Comparison of ENCODE assay signal across 12 cellular contexts in the genomic region with DNA sequence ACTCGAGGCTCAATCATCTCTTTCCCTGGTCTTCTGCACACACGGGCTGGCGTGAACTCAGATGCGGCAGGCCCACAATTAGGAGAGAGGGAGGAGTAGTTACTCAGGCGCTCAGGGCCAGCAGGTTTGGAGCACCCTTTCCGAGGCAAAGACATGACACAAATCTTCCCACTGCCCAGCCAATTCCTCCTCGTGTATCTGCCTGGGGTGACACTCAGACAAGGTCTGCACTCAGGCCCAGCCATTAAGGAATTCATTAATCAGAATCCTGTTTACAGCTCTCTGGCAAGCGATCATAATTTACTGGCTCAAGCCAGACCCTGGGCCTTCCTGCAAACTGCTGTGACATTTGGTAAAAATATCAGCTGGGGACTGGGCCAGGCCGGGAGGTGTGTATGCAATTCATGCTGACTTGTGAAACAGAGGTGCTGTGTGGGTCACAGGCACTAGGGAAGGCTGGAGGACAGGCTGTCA.
A peak's percentile ranks its signal among the peaks of the same experiment; 100 is the strongest.
DNase-seq lines count a peak whose midpoint lies in the region; ATAC-seq, FAIRE-seq and TF ChIP-seq lines count a peak whose summit lies in the region.
"Had no signal": no experiment of that assay in that cellular context is flagged by ENCODE, and none has a peak within 500 bp of the region (broad histone marks: within the 10 kb centered on the region; RNA-seq: fewer than 3 reads in every experiment).

No MANE protein-coding gene starts in this region.

- H3K4me1 ChIP-seq in K562 (replicated peaks in 1 of 2; ENCODE audit: control insufficient read depth in 2 of 2, insufficient read depth in 2 of 2, low read length in 2 of 2) (no peaks in the 10 kb centered on the region), hepatocyte (ENCODE audit: insufficient read depth) (peaks cover 12% of the 10 kb centered on the region)

- no peak for TF ChIP-seq POLR2A in K562 (conservative IDR thresholded peaks at IDR 0.05)

- no peak for TF ChIP-seq RAD21 in K562 (CRISPR knock-in tag; conservative IDR thresholded peaks at IDR 0.05 in 1 of 2, IDR thresholded peaks at IDR 0.05 in 1 of 2)

- CTCF ChIA-PET in K562 (lab: Yijun Ruan, JAX; ENCODE audit: low intra/inter-chr PET ratio): no interaction called here

- H3K79me2 ChIP-seq in K562 (ENCODE audit: control insufficient read depth, insufficient read depth, low read length) (no peaks in the 10 kb centered on the region), hepatocyte (no peaks in the 10 kb centered on the region)

- no peak overlapping the region for H3K4me3 ChIP-seq in K562
- H3K4me3 ChIP-seq in hepatocyte: no peak overlapping the region

- 15% methylated on average over 9 of the region's 9 CpGs for WGBS in K562 (ENCODE audit: insufficient coverage, low coverage, missing lambda C conversion rate)
- WGBS in hepatocyte (ENCODE audit: low lambda C conversion rate, missing lambda C conversion rate): 52% methylated on average over 9 of the region's 9 CpGs

- intact Hi-C loops in K562 (cut with micrococcal nuclease): no loop called here

- peak overlapping the region; percentile 95 for H3K27ac Mint-ChIP-seq in progenitor cell of endocrine pancreas
- H3K27ac Mint-ChIP-seq: activated T-helper 1 cell treated with anti-CD3 and anti-CD28 coated beads, Interleukin-12 subunit alpha, Interleukin-12 subunit beta, Interleukin-2, Interleukin-4 antibody, amounts not matched to agents 30 ng/mL and 10 ng/mL and 1 ng/mL, durations not matched to agents 14 hours and 24 hours and 36 hours had no signal

- POLR2A ChIA-PET in K562 (lab: Yijun Ruan, JAX): no interaction called here

- H3K9me2 ChIP-seq in hepatocyte (replicated peaks; ENCODE audit: insufficient read depth): no peaks in the 10 kb centered on the region

- H2AFZ ChIP-seq in K562 (ENCODE audit: low read depth, low read length) (no peak overlapping the region), hepatocyte (no peak overlapping the region)

- no peaks in the 10 kb centered on the region for H3K36me3 ChIP-seq in K562 (ENCODE audit: control insufficient read depth, insufficient read depth, low read length)
- H3K36me3 ChIP-seq in hepatocyte (replicated peaks; ENCODE audit: insufficient read depth, low read depth): no peaks in the 10 kb centered on the region

- no peak overlapping the region for H3K9ac ChIP-seq in K562 (ENCODE audit: insufficient read depth in 1 of 2, low read depth in 2 of 2, low read length in 2 of 2)

- H3K9me3 Mint-ChIP-seq in progenitor cell of endocrine pancreas (ENCODE audit: low read depth): no peaks in the 10 kb centered on the region
- H3K9me3 Mint-ChIP-seq: activated T-helper 1 cell treated with anti-CD3 and anti-CD28 coated beads, Interleukin-12 subunit alpha, Interleukin-12 subunit beta, Interleukin-2, Interleukin-4 antibody, amounts not matched to agents 30 ng/mL and 10 ng/mL and 1 ng/mL, durations not matched to agents 14 hours and 24 hours and 36 hours had no signal

- H3K27me3 Mint-ChIP-seq in progenitor cell of endocrine pancreas: peaks cover 44% of the 10 kb centered on the region

- H3K27ac ChIP-seq in K562 (ENCODE audit: extremely low read depth, low read depth, low read length) (no peak overlapping the region), hepatocyte (peak overlapping the region; percentile 31)
- H3K27ac ChIP-seq: VCaP had no signal

- H3K9me1 ChIP-seq in K562 (ENCODE audit: control insufficient read depth, insufficient read depth, low read length): no peaks in the 10 kb centered on the region

- H4K20me1 ChIP-seq in K562 (replicated peaks; ENCODE audit: control insufficient read depth, insufficient read depth, low read length) (0 out of 2 replicates have a peak, but pooled peaks cover 4% of the 10 kb centered on the region), hepatocyte (ENCODE audit: insufficient read depth, poor library complexity, severe bottlenecking) (no peaks in the 10 kb centered on the region)

- peak; percentile 42; the same call in 2 of the 3 replicates for ATAC-seq in K562
- no peak for ATAC-seq in GM18868 (IDR thresholded peaks at IDR 0.05; ENCODE audit: unreplicated experiment)

- no peak for TF ChIP-seq EP300 in K562 (IDR thresholded peaks at IDR 0.05; ENCODE audit: low read length)

- peaks cover 3 to 66% of the 10 kb centered on the region in 2 experiments; a peak in 3 of 5 replicates for H3K27me3 ChIP-seq in K562 (ENCODE audit: control insufficient read depth in 2 of 2, insufficient read depth in 2 of 2, low read length in 2 of 2)
- no peaks in the 10 kb centered on the region for H3K27me3 ChIP-seq in hepatocyte

- H3K9me3 ChIP-seq in K562 (replicated peaks; ENCODE audit: control insufficient read depth, insufficient read depth, low read depth, low read length) (no peaks in the 10 kb centered on the region), hepatocyte (ENCODE audit: low read depth) (no peaks in the 10 kb centered on the region)

- H3K36me3 Mint-ChIP-seq in progenitor cell of endocrine pancreas (ENCODE audit: insufficient read depth): no peaks in the 10 kb centered on the region

- FAIRE-seq in K562 (lab: Jason Lieb, UNC): no peak

- TF ChIP-seq CTCF in K562 (IDR thresholded peaks at IDR 0.05 in 2 of 3, conservative IDR thresholded peaks at IDR 0.05 in 1 of 3; ENCODE audit: insufficient read depth in 2 of 3, low read depth in 1 of 3, low read length in 3 of 3): no peak
- no peak for TF ChIP-seq CTCF in hepatocyte (IDR thresholded peaks at IDR 0.05; ENCODE audit: poor library complexity)
- no peak for TF ChIP-seq CTCF in progenitor cell of endocrine pancreas (IDR thresholded peaks at IDR 0.05; ENCODE audit: unreplicated experiment)

- BruUV-seq in K562 (replicated peaks; lab: Mats Ljungman, UMichigan): no TSS peak

- in situ Hi-C loops in K562 (cut with MboI): no loop called here

- H3K4me3 Mint-ChIP-seq in progenitor cell of endocrine pancreas (ENCODE audit: low read depth): no peak overlapping the region
- H3K4me3 Mint-ChIP-seq: activated T-helper 1 cell treated with anti-CD3 and anti-CD28 coated beads, Interleukin-12 subunit alpha, Interleukin-12 subunit beta, Interleukin-2, Interleukin-4 antibody, amounts not matched to agents 30 ng/mL and 10 ng/mL and 1 ng/mL, durations not matched to agents 14 hours and 24 hours and 36 hours had no signal

- DNase-seq in GM04504 (ENCODE audit: low read depth) (peak; percentile 6), K562 (ENCODE audit: extremely low read depth in 1 of 4, low spot score in 3 of 4) (no peak), hepatocyte (ENCODE audit: low spot score) (no peak), progenitor cell of endocrine pancreas (ENCODE audit: low spot score, unreplicated experiment) (no peak), NOMO-1 treated with DMSO at 0.1 percent for 48 hours (lab: John Stamatoyannopoulos, UW; ENCODE audit: unreplicated experiment) (no peak), NCI-H1694 treated with DMSO at 0.1 percent for 48 hours (lab: John Stamatoyannopoulos, UW) (no peak)
- DNase-seq in stimulated activated CD4-positive, alpha-beta T cell treated with anti-CD3 and anti-CD28 coated beads, Interleukin-1b, Interleukin-23, amount 100 ng/mL, for 48 hours: no peak
- DNase-seq: AML-193, SHP77 had no signal

- H3K4me2 ChIP-seq in K562 (ENCODE audit: insufficient read depth, low read length): no peak overlapping the region
- no peak overlapping the region for H3K4me2 ChIP-seq in hepatocyte

- peaks cover 36% of the 10 kb centered on the region for H3K4me1 Mint-ChIP-seq in progenitor cell of endocrine pancreas (ENCODE audit: low read depth)

TF ChIP-seq in K562, 482 proteins besides CTCF, POLR2A, EP300 and RAD21:
- TF ChIP-seq, protein P1, sequence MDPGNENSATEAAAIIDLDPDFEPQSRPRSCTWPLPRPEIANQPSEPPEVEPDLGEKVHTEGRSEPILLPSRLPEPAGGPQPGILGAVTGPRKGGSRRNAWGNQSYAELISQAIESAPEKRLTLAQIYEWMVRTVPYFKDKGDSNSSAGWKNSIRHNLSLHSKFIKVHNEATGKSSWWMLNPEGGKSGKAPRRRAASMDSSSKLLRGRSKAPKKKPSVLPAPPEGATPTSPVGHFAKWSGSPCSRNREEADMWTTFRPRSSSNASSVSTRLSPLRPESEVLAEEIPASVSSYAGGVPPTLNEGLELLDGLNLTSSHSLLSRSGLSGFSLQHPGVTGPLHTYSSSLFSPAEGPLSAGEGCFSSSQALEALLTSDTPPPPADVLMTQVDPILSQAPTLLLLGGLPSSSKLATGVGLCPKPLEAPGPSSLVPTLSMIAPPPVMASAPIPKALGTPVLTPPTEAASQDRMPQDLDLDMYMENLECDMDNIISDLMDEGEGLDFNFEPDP (CRISPR knock-in tag; IDR thresholded peaks at IDR 0.05): no peak
- TF ChIP-seq, protein P2, sequence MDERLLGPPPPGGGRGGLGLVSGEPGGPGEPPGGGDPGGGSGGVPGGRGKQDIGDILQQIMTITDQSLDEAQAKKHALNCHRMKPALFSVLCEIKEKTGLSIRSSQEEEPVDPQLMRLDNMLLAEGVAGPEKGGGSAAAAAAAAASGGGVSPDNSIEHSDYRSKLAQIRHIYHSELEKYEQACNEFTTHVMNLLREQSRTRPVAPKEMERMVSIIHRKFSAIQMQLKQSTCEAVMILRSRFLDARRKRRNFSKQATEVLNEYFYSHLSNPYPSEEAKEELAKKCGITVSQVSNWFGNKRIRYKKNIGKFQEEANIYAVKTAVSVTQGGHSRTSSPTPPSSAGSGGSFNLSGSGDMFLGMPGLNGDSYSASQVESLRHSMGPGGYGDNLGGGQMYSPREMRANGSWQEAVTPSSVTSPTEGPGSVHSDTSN (CRISPR knock-in tag; IDR thresholded peaks at IDR 0.05; ENCODE audit: low read depth): no peak
- TF ChIP-seq, protein P2 (tag; conservative IDR thresholded peaks at IDR 0.05; ENCODE audit: low read depth): peak; percentile 87
- no peak for TF ChIP-seq SRSF3 (IDR thresholded peaks at IDR 0.05; ENCODE audit: insufficient read depth, low read length)
- no peak for TF ChIP-seq E2F3 (CRISPR knock-in tag; IDR thresholded peaks at IDR 0.05)
- TF ChIP-seq ZNF121 (CRISPR knock-in tag; conservative IDR thresholded peaks at IDR 0.05): no peak
- TF ChIP-seq ZC3H4 (CRISPR knock-in tag; IDR thresholded peaks at IDR 0.05; ENCODE audit: borderline replicate concordance): no peak
- no peak for TF ChIP-seq CXXC5 (CRISPR knock-in tag; IDR thresholded peaks at IDR 0.05)
TF ChIP-seq in K562: peak in this region for 1.
